In genomic region chr15:93030430-93031102, GRCh38 we compare ENCODE assay signal across 8 cellular contexts. TPM values are rescaled to one million over a fixed set of nuclear protein-coding genes. Genes with fewer than 3 reads are reported as not detected.
A peak's percentile ranks its signal among the peaks of the same experiment; 100 is the strongest.
DNase-seq lines count a peak whose midpoint lies in the region; ATAC-seq and TF ChIP-seq lines count a peak whose summit lies in the region.

No MANE protein-coding gene starts in this region.

- H3K9me3 ChIP-seq in cardiac muscle cell (ENCODE audit: low read depth) (no peaks in the 10 kb centered on the region), aorta (ENCODE audit: control insufficient read depth, low read length) (no peaks in the 10 kb centered on the region)

- DNase-seq in GM04504 (ENCODE audit: low read depth) (peak; percentile 38), HuH-7 (ENCODE audit: low spot score) (peak; percentile 94), SK-N-DZ (ENCODE audit: low spot score) (peak; percentile 71), cardiac muscle cell (ENCODE audit: low read depth in 1 of 2, low spot score in 1 of 2) (peak; percentile 71 to 73), progenitor cell of endocrine pancreas (ENCODE audit: low spot score, unreplicated experiment) (peak; percentile 60), aorta (peak; percentile 82 to 86)
- peak; percentile 64 for DNase-seq in activated naive CD8-positive, alpha-beta T cell treated with anti-CD3 and anti-CD28 coated beads for 36 hours

- H3K4me1 ChIP-seq in cardiac muscle cell (ENCODE audit: low read depth) (peaks cover 16% of the 10 kb centered on the region), aorta (ENCODE audit: control insufficient read depth in 1 of 2, insufficient read depth in 2 of 2, low read length in 2 of 2) (peaks cover 0 to 2% of the 10 kb centered on the region in 2 donors)

- peaks cover 14% of the 10 kb centered on the region for H3K36me3 Mint-ChIP-seq in activated naive CD8-positive, alpha-beta T cell treated with anti-CD3 and anti-CD28 coated beads for 36 hours
- no peaks in the 10 kb centered on the region for H3K36me3 Mint-ChIP-seq in progenitor cell of endocrine pancreas (ENCODE audit: insufficient read depth)

- peak; percentile 83 for ATAC-seq in GM21529 (IDR thresholded peaks at IDR 0.05; ENCODE audit: unreplicated experiment)
- peak; percentile 84 for ATAC-seq in aorta (ENCODE audit: low FRiP score)

- no peaks in the 10 kb centered on the region for H3K27me3 ChIP-seq in cardiac muscle cell
- H3K27me3 ChIP-seq in aorta (ENCODE audit: control insufficient read depth in 1 of 2, insufficient read depth in 2 of 2, low read length in 1 of 2): no peaks in the 10 kb centered on the region

- peaks cover 10% of the 10 kb centered on the region for H3K36me3 ChIP-seq in cardiac muscle cell
- H3K36me3 ChIP-seq in aorta (ENCODE audit: control insufficient read depth in 1 of 2, insufficient read depth in 2 of 2, low read length in 1 of 2): no peaks in the 10 kb centered on the region

- peaks cover 38% of the 10 kb centered on the region for H3K4me1 Mint-ChIP-seq in activated naive CD8-positive, alpha-beta T cell treated with anti-CD3 and anti-CD28 coated beads for 36 hours
- peaks cover 4% of the 10 kb centered on the region for H3K4me1 Mint-ChIP-seq in progenitor cell of endocrine pancreas (ENCODE audit: low read depth)

- H3K9me3 Mint-ChIP-seq in activated naive CD8-positive, alpha-beta T cell treated with anti-CD3 and anti-CD28 coated beads for 36 hours: no peaks in the 10 kb centered on the region
- no peaks in the 10 kb centered on the region for H3K9me3 Mint-ChIP-seq in progenitor cell of endocrine pancreas (ENCODE audit: low read depth)

- H3K4me3 ChIP-seq in cardiac muscle cell (no peak overlapping the region), aorta (ENCODE audit: low read length in 2 of 2) (no peak overlapping the region)

- H3K27ac Mint-ChIP-seq in activated naive CD8-positive, alpha-beta T cell treated with anti-CD3 and anti-CD28 coated beads for 36 hours: no peak overlapping the region
- peak overlapping the region; percentile 84 for H3K27ac Mint-ChIP-seq in progenitor cell of endocrine pancreas

- no peaks in the 10 kb centered on the region for H3K27me3 Mint-ChIP-seq in activated naive CD8-positive, alpha-beta T cell treated with anti-CD3 and anti-CD28 coated beads for 36 hours
- H3K27me3 Mint-ChIP-seq in progenitor cell of endocrine pancreas: peaks cover 17% of the 10 kb centered on the region

- intact Hi-C loops in aorta (cut with DNase I): loop anchor here (5.0 to 10.0 kb wide), 5 partner anchors 42 to 1094 kb away; no protein-coding TSS in a partner anchor

- TF ChIP-seq CTCF in cardiac muscle cell (IDR thresholded peaks at IDR 0.05; ENCODE audit: low read depth, low read length) (peak; percentile 87), progenitor cell of endocrine pancreas (IDR thresholded peaks at IDR 0.05; ENCODE audit: unreplicated experiment) (peak; percentile 92)

- WGBS in aorta, 2 donors: 9 to 10% methylated on average over 17 to 20 of the region's 20 CpGs

- no peak overlapping the region for H3K27ac ChIP-seq in cardiac muscle cell
- H3K27ac ChIP-seq in aorta (ENCODE audit: low read depth in 1 of 2, low read length in 2 of 2): peak overlapping the region in 1 of 2 donors; percentile 23

- H3K4me3 Mint-ChIP-seq in activated naive CD8-positive, alpha-beta T cell treated with anti-CD3 and anti-CD28 coated beads for 36 hours: no peak overlapping the region
- no peak overlapping the region for H3K4me3 Mint-ChIP-seq in progenitor cell of endocrine pancreas (ENCODE audit: low read depth)

RNA-seq across cellular contexts. Expression of gene RGMA, which starts 58.4 kb away (rescaled TPM):
- polyA plus RNA-seq in SK-N-DZ (2014; cell fraction: cytosol; rRNA removed): 0.14 TPM in 1 of 2 replicates, not detected in the other
- 0.79 TPM in 1 of 2 replicates, not detected in the other for polyA plus RNA-seq in SK-N-DZ (2014; cell fraction: nucleus; rRNA removed)
- under 1 TPM; 0.08 TPM for total RNA-seq in activated naive CD8-positive, alpha-beta T cell treated with anti-CD3 and anti-CD28 coated beads for 36 hours
- total RNA-seq in cardiac muscle cell: 3.4 and 4.8 TPM in 2 replicates
- polyA plus RNA-seq in cardiac muscle cell: 1.0 and 2.3 TPM in 2 replicates
- total RNA-seq in progenitor cell of endocrine pancreas: 11.4 and 11.8 TPM in 2 replicates
- 10 to 100 TPM; 25.3 to 50.3 TPM for total RNA-seq in aorta
- polyA plus RNA-seq in aorta: 10 to 100 TPM in 1 of 2 donors, 1 to 10 TPM in 1; 4.4 to 13.4 TPM

Comparison
In these comparisons a context has a peak if more than half of its experiments do, and no peak if none do; other contexts are left out.
1. DNase-seq: peak in every context shown above with its lines; median percentile 94 in HuH-7; 84 in aorta; 72 in cardiac muscle cell; 71 in SK-N-DZ; 64 in activated naive CD8-positive, alpha-beta T cell treated with anti-CD3 and anti-CD28 coated beads for 36 hours; 60 in progenitor cell of endocrine pancreas; 38 in GM04504.